In genomic region chr1:225824522-225824921, GRCh38 we compare ENCODE assay signal across 13 cellular contexts. TPM values are rescaled to one million over a fixed set of nuclear protein-coding genes. Genes with fewer than 3 reads are reported as not detected.
A peak's percentile ranks its signal among the peaks of the same experiment; 100 is the strongest.
DNase-seq lines count a peak whose midpoint lies in the region; FAIRE-seq and TF ChIP-seq lines count a peak whose summit lies in the region.
"Had no signal": no experiment of that assay in that cellular context is flagged by ENCODE, and none has a peak within 500 bp of the region (broad histone marks: within the 10 kb centered on the region; RNA-seq: fewer than 3 reads in every experiment).

No MANE protein-coding gene starts in this region.

- H3K79me1 ChIP-seq in H1 (ENCODE audit: low read depth, low read length), result peaks cover 10% of the 10 kb centered on the region; the same call in 1 of the 2 replicates

- no peak overlapping the region for H3K56ac ChIP-seq in H1 (replicated peaks; ENCODE audit: insufficient read length, low read depth, low read length)

- no peak for TF ChIP-seq RAD21 in H1 (IDR thresholded peaks at IDR 0.05 in 1 of 2, conservative IDR thresholded peaks at IDR 0.05 in 1 of 2; ENCODE audit: low read depth in 2 of 2, low read length in 2 of 2)

- H4K91ac ChIP-seq in H1 (replicated peaks; ENCODE audit: insufficient read length, low read length), result no peak overlapping the region

- no peak overlapping the region for H3K9ac ChIP-seq in H1 (replicated peaks in 1 of 4; ENCODE audit: extremely low read depth in 1 of 4, low read depth in 3 of 4, low read length in 3 of 4)

- H2BK20ac ChIP-seq in H1 (ENCODE audit: low read length), result no peak overlapping the region

- no peak overlapping the region for H3K4ac ChIP-seq in H1 (replicated peaks; ENCODE audit: insufficient read length, low read depth, low read length)

- TF ChIP-seq EP300 in H1 (IDR thresholded peaks at IDR 0.05; ENCODE audit: borderline replicate concordance in 1 of 2, low read depth in 2 of 2, low read length in 2 of 2) (no peak), sigmoid colon (IDR thresholded peaks at IDR 0.05) (no peak)

- TF ChIP-seq CTCF in H1 (IDR thresholded peaks at IDR 0.05; ENCODE audit: control extremely low read depth in 1 of 3, insufficient read depth in 1 of 3, low read depth in 1 of 3, low read length in 3 of 3), result no peak; a peak in 1 of 4 replicates
- no peak for TF ChIP-seq CTCF in breast epithelium (IDR thresholded peaks at IDR 0.05)
- TF ChIP-seq CTCF in sigmoid colon (IDR thresholded peaks at IDR 0.05), result no peak

- no peak overlapping the region for H2BK15ac ChIP-seq in H1 (ENCODE audit: low read length)

- 0 out of 2 replicates have a peak overlapping the region, but pooled peaks have one; percentile 29 for H3K18ac ChIP-seq in H1 (ENCODE audit: extremely low read depth, low read length)

- H3K4me2 ChIP-seq in H1 (ENCODE audit: insufficient read depth in 1 of 2, low read depth in 2 of 2, low read length in 2 of 2), result peak overlapping the region; percentile 29 to 35; a peak in 2 of 4 replicates

- H3K36me3 Mint-ChIP-seq in activated CD4-positive, alpha-beta memory T cell treated with anti-CD3 and anti-CD28 coated beads for 36 hours, result no peaks in the 10 kb centered on the region
- H3K36me3 Mint-ChIP-seq: activated naive CD8-positive, alpha-beta T cell treated with anti-CD3 and anti-CD28 coated beads for 36 hours had no signal

- POLR2A ChIA-PET in H1 (lab: Charles Lee; ENCODE audit: partially characterized antibody), result interaction anchor here (0.9 to 2.6 kb wide), 7 partner anchors 8 to 36 kb away, joined by 3 to 9 read pairs (median 4); partner anchors contain the start of gene EPHX1
- POLR2A ChIA-PET in activated CD4-positive, alpha-beta memory T cell treated with anti-CD3 and anti-CD28 coated beads for 36 hours (lab: Charles Lee), result no interaction called here

- H3K23ac ChIP-seq in H1 (ENCODE audit: insufficient read length), result no peak overlapping the region

- H3K4me3 Mint-ChIP-seq in activated CD4-positive, alpha-beta memory T cell treated with anti-CD3 and anti-CD28 coated beads for 36 hours, result no peak overlapping the region
- H3K4me3 Mint-ChIP-seq: activated naive CD8-positive, alpha-beta T cell treated with anti-CD3 and anti-CD28 coated beads for 36 hours; naive thymus-derived CD8-positive, alpha-beta T cell; stimulated activated naive CD8-positive, alpha-beta T cell treated with anti-CD3 and anti-CD28 coated beads, Interleukin-15, Interleukin-2, amounts not matched to agents 100 ng/mL and 50 ng/mL, for 24 hours had no signal

- H3K4me1 Mint-ChIP-seq in activated CD4-positive, alpha-beta memory T cell treated with anti-CD3 and anti-CD28 coated beads for 36 hours (ENCODE audit: low read depth), result no peaks in the 10 kb centered on the region
- H3K4me1 Mint-ChIP-seq: activated naive CD8-positive, alpha-beta T cell treated with anti-CD3 and anti-CD28 coated beads for 36 hours had no signal

- peaks cover 0 to 7% (median 0%) of the 10 kb centered on the region in 4 experiments; a peak in 2 of 8 replicates for H3K36me3 ChIP-seq in H1 (ENCODE audit: control insufficient read depth in 2 of 4, insufficient read depth in 4 of 4, low read length in 3 of 4)
- H3K36me3 ChIP-seq in small intestine (ENCODE audit: control insufficient read depth in 2 of 2, insufficient read depth in 2 of 2, low read length in 2 of 2), result no peaks in the 10 kb centered on the region
- no peaks in the 10 kb centered on the region for H3K36me3 ChIP-seq in breast epithelium
- H3K36me3 ChIP-seq in sigmoid colon, result peaks cover 0 to 11% (median 7%) of the 10 kb centered on the region in 4 donors
- H3K36me3 ChIP-seq: BLaER1 treated with 17β-estradiol and CSF1 and Interleukin-3, amounts not matched to agents 10 nM and 100 nM had no signal

- H3K4me1 ChIP-seq in H1 (replicated peaks in 1 of 4; ENCODE audit: control insufficient read depth in 3 of 4, insufficient read depth in 4 of 4, low read length in 3 of 4), result peaks cover 6 to 17% (median 11%) of the 10 kb centered on the region in 4 experiments; a peak in 6 of 7 replicates
- peaks cover 6 to 12% of the 10 kb centered on the region in 2 donors for H3K4me1 ChIP-seq in small intestine (ENCODE audit: control insufficient read depth in 2 of 2, insufficient read depth in 1 of 2, low read depth in 1 of 2, low read length in 1 of 2)
- no peaks in the 10 kb centered on the region for H3K4me1 ChIP-seq in breast epithelium
- peaks cover 0 to 48% (median 44%) of the 10 kb centered on the region in 4 donors for H3K4me1 ChIP-seq in sigmoid colon

- no peak overlapping the region for H3K27ac ChIP-seq in H1 (ENCODE audit: low read depth, low read length)
- peak overlapping the region; percentile 36 to 64 for H3K27ac ChIP-seq in small intestine (ENCODE audit: low read depth in 1 of 2, low read length in 1 of 2)
- H3K27ac ChIP-seq in breast epithelium, result peak overlapping the region in 1 of 2 donors; percentile 53
- H3K27ac ChIP-seq in sigmoid colon, result no peak overlapping the region
- H3K27ac ChIP-seq: BLaER1 treated with 17β-estradiol and CSF1 and Interleukin-3, amounts not matched to agents 10 nM and 100 nM had no signal

- H2BK120ac ChIP-seq in H1 (replicated peaks; ENCODE audit: low read depth, low read length), result no peak overlapping the region

- no peaks in the 10 kb centered on the region for H3K23me2 ChIP-seq in H1 (ENCODE audit: low read depth, low read length)

- H3K27me3 Mint-ChIP-seq in activated CD4-positive, alpha-beta memory T cell treated with anti-CD3 and anti-CD28 coated beads for 36 hours, result no peaks in the 10 kb centered on the region
- H3K27me3 Mint-ChIP-seq: activated naive CD8-positive, alpha-beta T cell treated with anti-CD3 and anti-CD28 coated beads for 36 hours; naive thymus-derived CD8-positive, alpha-beta T cell; stimulated activated naive CD8-positive, alpha-beta T cell treated with anti-CD3 and anti-CD28 coated beads, Interleukin-15, Interleukin-2, amounts not matched to agents 100 ng/mL and 50 ng/mL, for 24 hours had no signal

- DNase-seq in NCI-H1105 treated with DMSO at 0.1 percent for 48 hours (lab: John Stamatoyannopoulos, UW), result peak; percentile 87
- DNase-seq in NCI-H2196 (lab: John Stamatoyannopoulos, UW; ENCODE audit: unreplicated experiment), result peak; percentile 57
- DNase-seq in H1 (ENCODE audit: low read depth in 1 of 2, low spot score in 2 of 2), result no peak
- DNase-seq in small intestine, result no peak
- DNase-seq in T-helper 1 cell, result no peak
- no peak for DNase-seq in breast epithelium (ENCODE audit: low spot score in 2 of 2)
- no peak for DNase-seq in activated CD4-positive, alpha-beta memory T cell treated with anti-CD3 and anti-CD28 coated beads for 36 hours
- DNase-seq in sigmoid colon, result no peak
- DNase-seq: activated naive CD8-positive, alpha-beta T cell treated with anti-CD3 and anti-CD28 coated beads for 36 hours; GOT3; naive thymus-derived CD8-positive, alpha-beta T cell had no signal

- CTCF ChIA-PET in H1 (lab: Charles Lee; ENCODE audit: partially characterized antibody), result interaction anchor here (0.6 to 4.7 kb wide), 11 partner anchors 8 to 153 kb away, joined by 3 to 46 read pairs (median 4); partner anchors contain the start of gene EPHX1
- CTCF ChIA-PET in activated CD4-positive, alpha-beta memory T cell treated with anti-CD3 and anti-CD28 coated beads for 36 hours (lab: Charles Lee), result no interaction called here

- no peak for FAIRE-seq in H1 (lab: Jason Lieb, UNC)
- no peak for FAIRE-seq in small intestine (lab: Jason Lieb, UNC)

- no peak overlapping the region for H3K14ac ChIP-seq in H1 (ENCODE audit: insufficient read length)

- no peak overlapping the region for H2AFZ ChIP-seq in H1 (ENCODE audit: low read length)

- no peak overlapping the region for H3K27ac Mint-ChIP-seq in activated CD4-positive, alpha-beta memory T cell treated with anti-CD3 and anti-CD28 coated beads for 36 hours
- H3K27ac Mint-ChIP-seq: activated naive CD8-positive, alpha-beta T cell treated with anti-CD3 and anti-CD28 coated beads for 36 hours; stimulated activated naive CD8-positive, alpha-beta T cell treated with anti-CD3 and anti-CD28 coated beads, Interleukin-15, Interleukin-2, amounts not matched to agents 100 ng/mL and 50 ng/mL, for 24 hours had no signal

- H2BK5ac ChIP-seq in H1 (ENCODE audit: low read depth, low read length), result no peak overlapping the region

- peaks cover 0 to 6% of the 10 kb centered on the region in 2 experiments; a peak in 1 of 4 replicates for H3K79me2 ChIP-seq in H1 (ENCODE audit: control insufficient read depth in 1 of 2, insufficient read depth in 2 of 2, low read length in 2 of 2)

- H4K20me1 ChIP-seq in H1 (replicated peaks in 1 of 2; ENCODE audit: control insufficient read depth in 1 of 2, insufficient read depth in 2 of 2, low read length in 2 of 2), result peaks cover 2 to 9% of the 10 kb centered on the region in 2 experiments
- H4K20me1 ChIP-seq: BLaER1 treated with 17β-estradiol and CSF1 and Interleukin-3, amounts not matched to agents 10 nM and 100 nM had no signal

- H2AK5ac ChIP-seq in H1 (ENCODE audit: low read depth, low read length), result no peak overlapping the region

- H3K4me3 ChIP-seq in H1 (ENCODE audit: extremely low read depth in 1 of 4, insufficient read depth in 2 of 4, low read depth in 3 of 4, low read length in 4 of 4) (peak overlapping the region in 2 of 4 experiments; percentile 11 to 12; a peak in 2 of 8 replicates), small intestine (ENCODE audit: low read depth in 1 of 2, low read length in 2 of 2) (no peak overlapping the region), breast epithelium (no peak overlapping the region), sigmoid colon (no peak overlapping the region)
- H3K4me3 ChIP-seq: BLaER1 treated with 17β-estradiol and CSF1 and Interleukin-3, amounts not matched to agents 10 nM and 100 nM had no signal

- H3K9me3 Mint-ChIP-seq in activated CD4-positive, alpha-beta memory T cell treated with anti-CD3 and anti-CD28 coated beads for 36 hours, result no peaks in the 10 kb centered on the region
- H3K9me3 Mint-ChIP-seq: activated naive CD8-positive, alpha-beta T cell treated with anti-CD3 and anti-CD28 coated beads for 36 hours; naive thymus-derived CD8-positive, alpha-beta T cell; stimulated activated naive CD8-positive, alpha-beta T cell treated with anti-CD3 and anti-CD28 coated beads, Interleukin-15, Interleukin-2, amounts not matched to agents 100 ng/mL and 50 ng/mL, for 24 hours had no signal

- no peak overlapping the region for H4K8ac ChIP-seq in H1 (ENCODE audit: extremely low read depth, insufficient read depth, low read length)

- intact Hi-C loops in breast epithelium (cut with DNase I; ENCODE audit: low total_unique reads) (no loop called here), sigmoid colon (cut with DNase I) (no loop called here)
- intact Hi-C loops in activated CD4-positive, alpha-beta memory T cell treated with anti-CD3 and anti-CD28 coated beads for 36 hours (cut with micrococcal nuclease), result no loop called here

- WGBS in H1 (ENCODE audit: extremely low coverage in 1 of 2, insufficient coverage in 1 of 2, insufficient read length in 1 of 2, insufficient replicate concordance in 2 of 2, low coverage in 1 of 2, low lambda C conversion rate in 2 of 2, missing lambda C conversion rate in 1 of 2), 2 experiments, result 52% methylated on average over 12 of the region's 12 CpGs; no CpG with 5 or more reads in 1 of the 2 experiments
- 37 to 74% (median 53%) methylated on average over 12 of the region's 12 CpGs for WGBS in small intestine, 3 donors
- WGBS in sigmoid colon, 2 donors, result 91 to 95% methylated on average over 12 of the region's 12 CpGs

- H2BK12ac ChIP-seq in H1 (ENCODE audit: low read depth, low read length), result no peak overlapping the region

- no peak overlapping the region for H4K5ac ChIP-seq in H1 (ENCODE audit: insufficient read length, low read depth, low read length)

- no peaks in the 10 kb centered on the region for H3K27me3 ChIP-seq in H1 (replicated peaks in 1 of 4; ENCODE audit: control insufficient read depth in 3 of 4, extremely low read depth in 1 of 4, insufficient read depth in 3 of 4, low read length in 3 of 4)
- H3K27me3 ChIP-seq in small intestine (ENCODE audit: control insufficient read depth in 2 of 2, insufficient read depth in 2 of 2, low read length in 2 of 2), result no peaks in the 10 kb centered on the region
- H3K27me3 ChIP-seq in breast epithelium, result no peaks in the 10 kb centered on the region
- H3K27me3 ChIP-seq in sigmoid colon, result no peaks in the 10 kb centered on the region
- H3K27me3 ChIP-seq: BLaER1 treated with 17β-estradiol and CSF1 and Interleukin-3, amounts not matched to agents 10 nM and 100 nM had no signal

- no peaks in the 10 kb centered on the region for H3K9me3 ChIP-seq in H1 (ENCODE audit: insufficient read depth in 2 of 2, low read depth in 1 of 2, low read length in 1 of 2)
- no peaks in the 10 kb centered on the region for H3K9me3 ChIP-seq in small intestine (ENCODE audit: control insufficient read depth, low read depth)
- H3K9me3 ChIP-seq in breast epithelium, result no peaks in the 10 kb centered on the region
- no peaks in the 10 kb centered on the region for H3K9me3 ChIP-seq in sigmoid colon
- H3K9me3 ChIP-seq: BLaER1 treated with 17β-estradiol and CSF1 and Interleukin-3, amounts not matched to agents 10 nM and 100 nM had no signal

- TF ChIP-seq POLR2A in H1 (IDR thresholded peaks at IDR 0.05; ENCODE audit: control extremely low read depth in 1 of 2, low read depth in 2 of 2, low read length in 2 of 2) (no peak), breast epithelium (IDR thresholded peaks at IDR 0.05) (no peak), sigmoid colon (IDR thresholded peaks at IDR 0.05) (no peak)

RNA-seq across cellular contexts. Expression of gene EPHX1, which starts 14.6 kb away (rescaled TPM):
- 79.1 and 80.0 TPM in 2 replicates for total RNA-seq in H1 (2021; fragmentation: NEBNext Ultra II Directional; extraction: Animal tissue kit (Norgen Biotek cat#: 25700))
- polyA plus RNA-seq in H1 (2011; rRNA removed) (45.3 and 47.6 TPM in 2 replicates), small intestine (10 to 100 TPM in 1 of 3 donors, 1 to 10 TPM in 2; 7.6 to 39.1 (median 7.8) TPM), sigmoid colon (10 to 100 TPM in 2 of 3 donors, 1 to 10 TPM in 1; 6.9 to 26.6 (median 14.4) TPM)
- polyA plus RNA-seq in H1 (2011; cell fraction: cytosol; rRNA removed), result 23.5 TPM
- 50.9 TPM for polyA plus RNA-seq in H1 (2011; cell fraction: nucleus; rRNA removed)
- 87.4 to 98.2 TPM (median 91.4 TPM) in 4 replicates for polyA plus RNA-seq in H1 (2012, experiment 1 of 2)
- 157 TPM for polyA plus RNA-seq in H1 (2012, experiment 2 of 2)
- 157 TPM for polyA plus RNA-seq in H1 (2013, experiment 1 of 2)
- 166 TPM for polyA plus RNA-seq in H1 (2013, experiment 2 of 2)
- polyA minus RNA-seq in H1 (2011; rRNA and poly(A)+ RNA removed), result 30.1 and 31.7 TPM in 2 replicates
- 19.2 TPM for polyA minus RNA-seq in H1 (2011; cell fraction: cytosol; rRNA and poly(A)+ RNA removed)
- 22.1 TPM for polyA minus RNA-seq in H1 (2011; cell fraction: nucleus; rRNA and poly(A)+ RNA removed)
- total RNA-seq in breast epithelium (100 to 1,000 TPM in 1 of 3 donors, 10 to 100 TPM in 2; 63.6 to 168 (median 67.3) TPM), sigmoid colon (10 to 100 TPM; 43.6 to 78.9 (median 67.7) TPM)
- total RNA-seq in activated CD4-positive, alpha-beta memory T cell treated with anti-CD3 and anti-CD28 coated beads for 36 hours, result 1 to 10 TPM; 2.6 to 2.8 TPM

RNA-seq across cellular contexts. Expression of gene SRP9, which starts 46.9 kb away (rescaled TPM):
- total RNA-seq in H1 (2021; fragmentation: NEBNext Ultra II Directional; extraction: Animal tissue kit (Norgen Biotek cat#: 25700)), result 446 and 448 TPM in 2 replicates
- polyA plus RNA-seq in H1 (2011; rRNA removed) (342 and 572 TPM in 2 replicates), small intestine (100 to 1,000 TPM; 219 to 331 (median 292) TPM), sigmoid colon (100 to 1,000 TPM; 262 to 513 (median 358) TPM)
- 639 TPM for polyA plus RNA-seq in H1 (2011; cell fraction: cytosol; rRNA removed)
- polyA plus RNA-seq in H1 (2011; cell fraction: nucleus; rRNA removed), result 94.4 TPM
- polyA plus RNA-seq in H1 (2012, experiment 1 of 2), result 256 to 682 TPM (median 537 TPM) in 4 replicates
- polyA plus RNA-seq in H1 (2012, experiment 2 of 2), result 59.1 TPM
- 274 TPM for polyA plus RNA-seq in H1 (2013, experiment 1 of 2)
- polyA plus RNA-seq in H1 (2013, experiment 2 of 2), result 272 TPM
- 150 and 182 TPM in 2 replicates for polyA minus RNA-seq in H1 (2011; rRNA and poly(A)+ RNA removed)
- 259 TPM for polyA minus RNA-seq in H1 (2011; cell fraction: cytosol; rRNA and poly(A)+ RNA removed)
- polyA minus RNA-seq in H1 (2011; cell fraction: nucleus; rRNA and poly(A)+ RNA removed), result 78.2 TPM
- total RNA-seq in breast epithelium (100 to 1,000 TPM; 168 to 251 (median 205) TPM), sigmoid colon (100 to 1,000 TPM; 148 to 270 (median 220) TPM)
- 100 to 1,000 TPM; 294 to 314 TPM for total RNA-seq in activated CD4-positive, alpha-beta memory T cell treated with anti-CD3 and anti-CD28 coated beads for 36 hours

RNA-seq across cellular contexts. Expression of gene TMEM63A, which starts 57.7 kb away (rescaled TPM):
- total RNA-seq in H1 (2021; fragmentation: NEBNext Ultra II Directional; extraction: Animal tissue kit (Norgen Biotek cat#: 25700)), result 41.2 and 55.4 TPM in 2 replicates
- polyA plus RNA-seq in H1 (2011; rRNA removed) (26.1 and 38.5 TPM in 2 replicates), small intestine (10 to 100 TPM in 2 of 3 donors, 1 to 10 TPM in 1; 5.1 to 52.2 (median 17.9) TPM), sigmoid colon (100 to 1,000 TPM in 1 of 3 donors, 1 to 10 TPM in 2; 3.0 to 103 (median 5.5) TPM)
- 28.6 TPM for polyA plus RNA-seq in H1 (2011; cell fraction: cytosol; rRNA removed)
- polyA plus RNA-seq in H1 (2011; cell fraction: nucleus; rRNA removed), result 210 TPM
- polyA plus RNA-seq in H1 (2012, experiment 1 of 2), result 25.5 to 31.0 TPM (median 28.0 TPM) in 4 replicates
- 17.4 TPM for polyA plus RNA-seq in H1 (2012, experiment 2 of 2)
- 90.4 TPM for polyA plus RNA-seq in H1 (2013, experiment 1 of 2)
- polyA plus RNA-seq in H1 (2013, experiment 2 of 2), result 88.5 TPM
- polyA minus RNA-seq in H1 (2011; rRNA and poly(A)+ RNA removed), result 42.6 and 57.5 TPM in 2 replicates
- polyA minus RNA-seq in H1 (2011; cell fraction: cytosol; rRNA and poly(A)+ RNA removed), result 21.2 TPM
- polyA minus RNA-seq in H1 (2011; cell fraction: nucleus; rRNA and poly(A)+ RNA removed), result 70.6 TPM
- total RNA-seq in breast epithelium (10 to 100 TPM; 69.6 to 88.0 (median 80.6) TPM), sigmoid colon (10 to 100 TPM; 25.3 to 94.4 (median 36.9) TPM)
- 10 to 100 TPM; 52.2 to 59.1 TPM for total RNA-seq in activated CD4-positive, alpha-beta memory T cell treated with anti-CD3 and anti-CD28 coated beads for 36 hours

Comparison
In these comparisons a context has a peak if more than half of its experiments do, and no peak if none do; other contexts are left out.
1. DNase-seq: peak in NCI-H1105 treated with DMSO at 0.1 percent for 48 hours (single experiment) and NCI-H2196 (single experiment); none in H1 (0 of 2), small intestine (single experiment), T-helper 1 cell (0 of 5), breast epithelium (0 of 2), activated CD4-positive, alpha-beta memory T cell treated with anti-CD3 and anti-CD28 coated beads for 36 hours (single experiment) and sigmoid colon (single experiment).
2. H3K27ac ChIP-seq: peak in small intestine (2 of 2); none in H1 (single experiment) and sigmoid colon (0 of 4).
3. RNA of gene EPHX1, which starts 14.6 kb away (total RNA-seq): 79.1 to 80.0 TPM in H1, 43.6 to 78.9 TPM in sigmoid colon and 63.6 to 168 TPM in breast epithelium; 2.6 to 2.8 TPM in activated CD4-positive, alpha-beta memory T cell treated with anti-CD3 and anti-CD28 coated beads for 36 hours; every median in the first group is over 10 times any median in the second.